In genomic region chr7:155489862-155490696, GRCh38 we compare ENCODE assay signal across 8 cellular contexts. TPM values are rescaled to one million over a fixed set of nuclear protein-coding genes. Genes with fewer than 3 reads are reported as not detected.
DNase-seq lines count a peak whose midpoint lies in the region; ATAC-seq and TF ChIP-seq lines count a peak whose summit lies in the region.

No MANE protein-coding gene starts in this region.

- H3K4me1 ChIP-seq in HUES6 (ENCODE audit: control insufficient read depth, insufficient read depth, low read length), result peaks cover 20% of the 10 kb centered on the region

- no peaks in the 10 kb centered on the region for H3K36me3 ChIP-seq in HUES6 (ENCODE audit: control insufficient read depth, insufficient read depth, low read length)

- no peak for DNase-seq in T-helper 1 cell
- no peak for DNase-seq in epithelial cell of proximal tubule (ENCODE audit: low read depth)
- DNase-seq in osteocyte (ENCODE audit: extremely low spot score, unreplicated experiment), result peak; percentile 80
- DNase-seq in inferior parietal cortex (ENCODE audit: extremely low spot score), result no peak

- H3K9ac ChIP-seq in HUES6 (ENCODE audit: low read length), result no peak overlapping the region

- H3K36me3 Mint-ChIP-seq in T-helper 1 cell treated with Interleukin-12 subunit alpha and Interleukin-12 subunit beta and Interleukin-4 antibody, amounts not matched to agents 30 μg/mL and 1 μg/mL, for 36 hours (ENCODE audit: low read depth), result peaks cover 2% of the 10 kb centered on the region
- peaks cover 2% of the 10 kb centered on the region for H3K36me3 Mint-ChIP-seq in osteocyte (ENCODE audit: unreplicated experiment)

- H3K4me3 Mint-ChIP-seq in T-helper 1 cell treated with Interleukin-12 subunit alpha and Interleukin-12 subunit beta and Interleukin-4 antibody, amounts not matched to agents 30 μg/mL and 1 μg/mL, for 36 hours, result peak overlapping the region; percentile 70
- peak overlapping the region; percentile 66 for H3K4me3 Mint-ChIP-seq in osteocyte (ENCODE audit: unreplicated experiment)

- H3K27me3 ChIP-seq in HUES6 (ENCODE audit: control insufficient read depth, insufficient read depth, low read length), result peaks cover 82% of the 10 kb centered on the region

- no peak for TF ChIP-seq CTCF in epithelial cell of proximal tubule (conservative IDR thresholded peaks at IDR 0.05; ENCODE audit: low read depth, low read length)
- no peak for TF ChIP-seq CTCF in osteocyte (IDR thresholded peaks at IDR 0.05)

- H3K27ac ChIP-seq in HUES6 (ENCODE audit: low read depth, low read length), result no peak overlapping the region

- H3K4me3 ChIP-seq in HUES6 (ENCODE audit: low read depth, low read length), result peak overlapping the region; percentile 44
- H3K4me3 ChIP-seq in epithelial cell of proximal tubule (ENCODE audit: low read depth, low read length), result peak overlapping the region; percentile 59

- peak overlapping the region; percentile 31 for H3K27ac Mint-ChIP-seq in T-helper 1 cell treated with Interleukin-12 subunit alpha and Interleukin-12 subunit beta and Interleukin-4 antibody, amounts not matched to agents 30 μg/mL and 1 μg/mL, for 36 hours
- H3K27ac Mint-ChIP-seq in osteocyte (ENCODE audit: unreplicated experiment), result peak overlapping the region; percentile 90

- no peaks in the 10 kb centered on the region for H3K9me3 ChIP-seq in HUES6 (ENCODE audit: control insufficient read depth, insufficient read depth, low read depth, low read length)

- H3K9me3 Mint-ChIP-seq in T-helper 1 cell treated with Interleukin-12 subunit alpha and Interleukin-12 subunit beta and Interleukin-4 antibody, amounts not matched to agents 30 μg/mL and 1 μg/mL, for 36 hours, result no peaks in the 10 kb centered on the region
- H3K9me3 Mint-ChIP-seq in osteocyte (ENCODE audit: unreplicated experiment), result no peaks in the 10 kb centered on the region

- no peak for ATAC-seq in GM21737 (IDR thresholded peaks at IDR 0.05; ENCODE audit: unreplicated experiment)
- no peak for ATAC-seq in GM18519 (IDR thresholded peaks at IDR 0.05; ENCODE audit: low FRiP score, unreplicated experiment)

- H3K27me3 Mint-ChIP-seq in T-helper 1 cell treated with Interleukin-12 subunit alpha and Interleukin-12 subunit beta and Interleukin-4 antibody, amounts not matched to agents 30 μg/mL and 1 μg/mL, for 36 hours (ENCODE audit: low read depth), result peaks cover 35% of the 10 kb centered on the region
- peaks cover 7% of the 10 kb centered on the region for H3K27me3 Mint-ChIP-seq in osteocyte (ENCODE audit: unreplicated experiment)

- H3K4me1 Mint-ChIP-seq in T-helper 1 cell treated with Interleukin-12 subunit alpha and Interleukin-12 subunit beta and Interleukin-4 antibody, amounts not matched to agents 30 μg/mL and 1 μg/mL, for 36 hours (ENCODE audit: low read depth), result peaks cover 16% of the 10 kb centered on the region
- peaks cover 17% of the 10 kb centered on the region for H3K4me1 Mint-ChIP-seq in osteocyte (ENCODE audit: unreplicated experiment)

RNA-seq across cellular contexts. Expression of gene EN2, which starts 32.1 kb away (rescaled TPM):
- not detected in 2 replicates for total RNA-seq in epithelial cell of proximal tubule
- total RNA-seq in osteocyte, result 3.3 and 3.4 TPM in 2 replicates

RNA-seq across cellular contexts. Expression of gene CNPY1, which starts 56.3 kb away (rescaled TPM):
- total RNA-seq in epithelial cell of proximal tubule (not detected in 2 replicates), osteocyte (not detected in 2 replicates)
